In genomic region chr6:37954791-37955190, GRCh38 we compare ENCODE assay signal across 1 cellular context.
TF ChIP-seq lines count a peak whose summit lies in the region.

No MANE protein-coding gene starts in this region.

TF ChIP-seq in GM23338, 12 proteins besides CTCF, POLR2A, EP300 and RAD21 (continued from another document):
- TF ChIP-seq REST (IDR thresholded peaks at IDR 0.05; ENCODE audit: unreplicated experiment) (no peak), ZNF331 (CRISPR knock-in tag; IDR thresholded peaks at IDR 0.05; ENCODE audit: low read depth) (no peak), ZNF462 (CRISPR knock-in tag; IDR thresholded peaks at IDR 0.05) (no peak), EZH2 (IDR thresholded peaks at IDR 0.05; ENCODE audit: low read depth, unreplicated experiment) (no peak)
